ENCODE assay signal across 8 cellular contexts in the genomic region with DNA sequence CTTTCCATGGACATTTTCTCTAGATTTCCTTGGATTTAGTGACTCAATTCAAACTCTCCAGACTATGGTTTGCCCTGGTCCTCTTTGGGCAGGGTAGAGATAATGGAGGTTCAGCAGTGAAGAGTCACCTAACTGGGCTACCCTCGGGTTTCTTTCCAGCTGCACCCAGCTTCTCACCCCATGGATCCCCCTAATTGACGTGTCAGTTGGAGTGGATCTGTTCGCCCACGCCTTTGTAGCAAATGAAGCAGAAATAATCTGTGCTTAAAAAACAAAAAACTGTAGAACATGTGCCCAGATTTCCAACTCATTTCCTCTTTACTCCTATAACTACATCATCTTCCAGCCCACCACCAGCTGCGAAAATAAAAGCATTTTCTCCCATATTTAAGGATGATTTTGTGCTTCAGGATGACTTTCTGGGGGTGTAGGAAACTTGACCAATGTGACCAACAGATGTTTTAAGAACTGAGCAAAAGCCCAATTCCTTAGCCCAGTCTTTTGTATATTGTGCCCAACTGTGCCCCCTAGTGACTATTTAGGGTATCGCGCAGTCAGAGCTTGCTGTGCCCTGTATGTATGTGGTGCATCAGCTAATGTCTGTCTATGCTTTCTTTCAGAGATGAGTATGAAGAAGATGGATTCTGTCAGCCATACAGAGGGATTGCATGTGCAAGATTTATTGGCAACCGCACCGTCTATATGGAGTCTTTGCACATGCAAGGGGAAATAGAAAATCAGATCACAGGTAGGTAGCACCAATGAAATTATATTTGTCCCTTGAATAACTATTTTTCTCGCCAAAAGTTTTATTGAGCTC.
A peak's percentile ranks its signal among the peaks of the same experiment; 100 is the strongest.
DNase-seq lines count a peak whose midpoint lies in the region; ATAC-seq, FAIRE-seq and TF ChIP-seq lines count a peak whose summit lies in the region.

No MANE protein-coding gene starts in this region.

- WGBS in GM12878 (ENCODE audit: insufficient coverage, insufficient replicate concordance, low lambda C conversion rate, missing lambda C conversion rate) = 13% methylated on average over 10 of the region's 10 CpGs
- no CpG with 5 or more reads among the region's 10 CpGs for WGBS in iPS DF 6.9 (ENCODE audit: insufficient coverage, insufficient read length)

- H3K4me1 ChIP-seq in GM12878 (ENCODE audit: control insufficient read depth, insufficient read depth, low read length) (no peaks in the 10 kb centered on the region), iPS DF 6.9 (ENCODE audit: control insufficient read depth, insufficient read depth, low read length) (no peaks in the 10 kb centered on the region)

- DNase-seq in GM10266 (ENCODE audit: extremely low spot score) = peak; percentile 46
- DNase-seq in NCI-H1694 treated with DMSO at 0.1 percent for 48 hours (lab: John Stamatoyannopoulos, UW) = peak; percentile 77
- peak; percentile 55 for DNase-seq in T-helper 9 cell
- DNase-seq in GM12878 (ENCODE audit: low read depth, low spot score) = peak; percentile 31
- peak; percentile 66 for DNase-seq in iPS DF 6.9 (ENCODE audit: low read depth, low spot score)
- DNase-seq in smooth muscle cell of the brain vasculature (ENCODE audit: low read depth, low spot score) = peak; percentile 78

- RAD21 ChIA-PET in GM12878 (lab: Charles Lee; ENCODE audit: unreplicated experiment) = interaction anchor here (0.7 to 3.0 kb wide), 29 partner anchors 9 to 582 kb away, joined by 3 to 55 read pairs (median 4); no protein-coding TSS in a partner anchor

- no peaks in the 10 kb centered on the region for H3K27me3 ChIP-seq in GM12878 (replicated peaks in 1 of 2; ENCODE audit: control insufficient read depth in 2 of 2, insufficient read depth in 2 of 2, low read length in 1 of 2)
- H3K27me3 ChIP-seq in iPS DF 6.9 (ENCODE audit: control insufficient read depth, insufficient read depth, low read length) = no peaks in the 10 kb centered on the region

- H3K36me3 ChIP-seq in GM12878 (ENCODE audit: control insufficient read depth in 2 of 2, insufficient read depth in 2 of 2, low read length in 1 of 2) (no peaks in the 10 kb centered on the region), iPS DF 6.9 (ENCODE audit: control insufficient read depth, insufficient read depth, low read length) (peaks cover 4% of the 10 kb centered on the region; the same call in 1 of the 2 replicates)

- POLR2A ChIA-PET in GM12878 (lab: Charles Lee) = interaction anchor here (1.0 kb wide), 1 partner anchor 107 kb away, joined by 3 read pairs; no protein-coding TSS in a partner anchor

- no peak for TF ChIP-seq POLR2A in GM12878 (IDR thresholded peaks at IDR 0.05; ENCODE audit: low read depth, low read length)

- FAIRE-seq in GM12878 (lab: Jason Lieb, UNC) = peak; percentile 61

- peak; percentile 79 for TF ChIP-seq RAD21 in GM12878 (IDR thresholded peaks at IDR 0.05; ENCODE audit: insufficient read depth, low read depth, low read length)

- ATAC-seq in HG02610 (IDR thresholded peaks at IDR 0.05; ENCODE audit: unreplicated experiment) (peak; percentile 59), GM12878 (peak; percentile 91), GM21528 (IDR thresholded peaks at IDR 0.05; ENCODE audit: low FRiP score, unreplicated experiment) (no peak)

- no peak for TF ChIP-seq EP300 in GM12878 (IDR thresholded peaks at IDR 0.05; ENCODE audit: borderline replicate concordance in 1 of 2, control insufficient read depth in 1 of 2, low read depth in 2 of 2, low read length in 2 of 2)

- H3K9me3 ChIP-seq in GM12878 (replicated peaks; ENCODE audit: control insufficient read depth, insufficient read depth, low read length) (no peaks in the 10 kb centered on the region), iPS DF 6.9 (ENCODE audit: control insufficient read depth, insufficient read depth, low read length) (no peaks in the 10 kb centered on the region)

- intact Hi-C loops in GM12878 (cut with micrococcal nuclease; ENCODE audit: unreplicated experiment) = loop anchor here (1.0 to 5.0 kb wide), 4 partner anchors 110 to 522 kb away; no protein-coding TSS in a partner anchor

- H3K27ac ChIP-seq in GM12878 (ENCODE audit: control insufficient read depth, insufficient read depth) (no peak overlapping the region), iPS DF 6.9 (ENCODE audit: low read length) (no peak overlapping the region)

- no peaks in the 10 kb centered on the region for H4K20me1 ChIP-seq in GM12878 (ENCODE audit: control insufficient read depth, insufficient read depth)

- no peak overlapping the region for H3K4me3 ChIP-seq in GM12878
- H3K4me3 ChIP-seq in iPS DF 6.9 (ENCODE audit: low read length) = no peak overlapping the region

- TF ChIP-seq CTCF in GM10266 (IDR thresholded peaks at IDR 0.05; ENCODE audit: control insufficient read depth, insufficient read depth, low read depth, missing control alignments) (peak; percentile 91), GM12878 (IDR thresholded peaks at IDR 0.05 in 2 of 3, conservative IDR thresholded peaks at IDR 0.05 in 1 of 3; ENCODE audit: control insufficient read depth in 2 of 3, extremely low read depth in 1 of 3, insufficient read depth in 1 of 3, low read depth in 3 of 3, low read length in 3 of 3) (peak; percentile 84 to 94 (median 87); a peak in 5 of 6 replicates)

- no peak overlapping the region for H2AFZ ChIP-seq in GM12878 (ENCODE audit: control insufficient read depth, low read depth, low read length)

- CTCF ChIA-PET in GM12878 (lab: Yijun Ruan, JAX) = interaction anchor here (0.6 to 7.3 kb wide), 70 partner anchors 9 to 582 kb away, joined by 3 to 117 read pairs (median 4); no protein-coding TSS in a partner anchor

- BruUV-seq in GM12878 (replicated peaks; lab: Mats Ljungman, UMichigan) = no TSS peak

- no peak overlapping the region for H3K9ac ChIP-seq in GM12878 (ENCODE audit: control insufficient read depth, insufficient read depth, low read length)

- SMC1A ChIA-PET in GM12878 (lab: Charles Lee; ENCODE audit: uncharacterized antibody, unreplicated experiment) = interaction anchor here (0.6 to 5.4 kb wide), 42 partner anchors 9 to 579 kb away, joined by 3 to 46 read pairs (median 4); no protein-coding TSS in a partner anchor

- in situ Hi-C loops in GM12878 (cut with MboI) = loop anchor here (10.0 kb wide), 1 partner anchor 442 kb away; no protein-coding TSS in a partner anchor

- H3K4me2 ChIP-seq in GM12878 (ENCODE audit: control insufficient read depth, insufficient read depth) = no peak overlapping the region

- H3K79me2 ChIP-seq in GM12878 (ENCODE audit: control insufficient read depth, insufficient read depth, low read length) = no peaks in the 10 kb centered on the region

TF ChIP-seq in GM12878, 131 proteins besides CTCF, POLR2A, EP300 and RAD21:
- TF ChIP-seq BHLHE40 (IDR thresholded peaks at IDR 0.05; ENCODE audit: borderline replicate concordance in 1 of 2, low read depth in 2 of 2, low read length in 1 of 2) = no peak
- 0 out of 2 replicates have a peak, but pooled peaks have one; percentile 35 for TF ChIP-seq RB1 (IDR thresholded peaks at IDR 0.05; ENCODE audit: borderline replicate concordance)
- 0 out of 2 replicates have a peak, but pooled peaks have one; percentile 14 for TF ChIP-seq IRF4 (IDR thresholded peaks at IDR 0.05; ENCODE audit: low read depth, low read length)
- TF ChIP-seq SMC3 (IDR thresholded peaks at IDR 0.05; ENCODE audit: borderline replicate concordance, low read length) = peak; percentile 80; the same call in 1 of the 2 replicates
- TF ChIP-seq, protein P1, sequence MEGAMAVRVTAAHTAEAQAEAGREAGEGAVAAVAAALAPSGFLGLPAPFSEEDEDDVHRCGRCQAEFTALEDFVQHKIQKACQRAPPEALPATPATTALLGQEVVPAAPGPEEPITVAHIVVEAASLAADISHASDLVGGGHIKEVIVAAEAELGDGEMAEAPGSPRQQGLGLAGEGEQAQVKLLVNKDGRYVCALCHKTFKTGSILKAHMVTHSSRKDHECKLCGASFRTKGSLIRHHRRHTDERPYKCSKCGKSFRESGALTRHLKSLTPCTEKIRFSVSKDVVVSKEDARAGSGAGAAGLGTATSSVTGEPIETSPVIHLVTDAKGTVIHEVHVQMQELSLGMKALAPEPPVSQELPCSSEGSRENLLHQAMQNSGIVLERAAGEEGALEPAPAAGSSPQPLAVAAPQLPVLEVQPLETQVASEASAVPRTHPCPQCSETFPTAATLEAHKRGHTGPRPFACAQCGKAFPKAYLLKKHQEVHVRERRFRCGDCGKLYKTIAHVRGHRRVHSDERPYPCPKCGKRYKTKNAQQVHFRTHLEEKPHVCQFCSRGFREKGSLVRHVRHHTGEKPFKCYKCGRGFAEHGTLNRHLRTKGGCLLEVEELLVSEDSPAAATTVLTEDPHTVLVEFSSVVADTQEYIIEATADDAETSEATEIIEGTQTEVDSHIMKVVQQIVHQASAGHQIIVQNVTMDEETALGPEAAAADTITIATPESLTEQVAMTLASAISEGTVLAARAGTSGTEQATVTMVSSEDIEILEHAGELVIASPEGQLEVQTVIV (IDR thresholded peaks at IDR 0.05; ENCODE audit: borderline replicate concordance, partially characterized antibody) = no peak
- no peak for TF ChIP-seq JUND (IDR thresholded peaks at IDR 0.05; ENCODE audit: low read depth, low read length)
- TF ChIP-seq IKZF2 (IDR thresholded peaks at IDR 0.05) = no peak
- TF ChIP-seq YY1 (IDR thresholded peaks at IDR 0.05; ENCODE audit: low read depth, low read length) = 0 out of 2 replicates have a peak, but pooled peaks have one; percentile 25
- TF ChIP-seq GATAD2B (conservative IDR thresholded peaks at IDR 0.05; ENCODE audit: low read depth) = no peak
- no peak for TF ChIP-seq PAX8 (IDR thresholded peaks at IDR 0.05)
- TF ChIP-seq SMAD5 (IDR thresholded peaks at IDR 0.05; ENCODE audit: low read depth) = no peak
- peak; percentile 32; the same call in 1 of the 2 replicates for TF ChIP-seq SMARCA5 (IDR thresholded peaks at IDR 0.05)
- TF ChIP-seq, protein P2, sequence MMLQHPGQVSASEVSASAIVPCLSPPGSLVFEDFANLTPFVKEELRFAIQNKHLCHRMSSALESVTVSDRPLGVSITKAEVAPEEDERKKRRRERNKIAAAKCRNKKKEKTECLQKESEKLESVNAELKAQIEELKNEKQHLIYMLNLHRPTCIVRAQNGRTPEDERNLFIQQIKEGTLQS (IDR thresholded peaks at IDR 0.05; ENCODE audit: borderline replicate concordance, extremely low read depth, low read depth, low read length) = no peak
